Comparison of ENCODE assay signal across 25 cellular contexts in the genomic region with DNA sequence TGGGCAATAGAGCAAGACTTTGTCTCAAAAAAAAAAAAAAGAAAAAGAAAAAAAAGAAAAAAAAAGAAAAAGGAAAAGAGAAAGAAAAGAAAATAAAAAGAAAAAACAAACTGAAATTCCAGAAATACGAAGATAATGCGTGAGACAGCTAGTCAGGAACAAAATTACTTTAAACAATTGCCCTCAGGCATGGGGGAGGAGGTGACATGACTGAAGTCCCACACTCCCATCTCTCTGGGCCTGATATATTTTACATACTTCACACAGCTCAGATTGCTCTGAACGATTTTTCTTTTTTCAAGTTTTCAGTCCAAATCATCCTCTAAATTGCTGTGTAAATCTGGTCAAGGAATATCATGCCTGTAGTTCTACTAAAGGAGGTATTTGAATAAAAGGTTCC.
"Had no signal": no experiment of that assay in that cellular context is flagged by ENCODE, and none has a peak within 500 bp of the region (broad histone marks: within the 10 kb centered on the region; RNA-seq: fewer than 3 reads in every experiment).

No MANE protein-coding gene starts in this region.

- H3K36me3 ChIP-seq: stomach, suprapubic skin, thoracic aorta, thyroid gland, tibial artery, tibial nerve, transverse colon, upper lobe of left lung, upper lobe of right lung, uterus, vagina had no signal

- DNase-seq: stimulated activated CD4-positive, alpha-beta T cell treated with anti-CD3 and anti-CD28 coated beads, Interleukin-2, amount 100 ng/mL, for 48 hours; stimulated activated CD4-positive, alpha-beta T cell treated with anti-CD3 and anti-CD28 coated beads, Interleukin-4, amount 100 ng/mL, for 1 hour; stimulated activated CD4-positive, alpha-beta T cell treated with anti-CD3 and anti-CD28 coated beads, Interleukin-4, amount 100 ng/mL, for 24 hours; stimulated activated CD4-positive, alpha-beta T cell treated with anti-CD3 and anti-CD28 coated beads, Interleukin-4, amount 100 ng/mL, for 4 hours; stimulated activated CD8-positive, alpha-beta memory T cell treated with anti-CD3 and anti-CD28 coated beads, Interleukin-4, amount 100 ng/mL, for 48 hours; stimulated activated naive B cell treated with anti-CD40 and anti-IgM and Interleukin-4, amounts not matched to agents 10 μg/mL and 1 μg/mL and 100 μg/mL, for 72 hours; stimulated activated naive CD4-positive, alpha-beta T cell; stimulated activated naive CD4-positive, alpha-beta T cell treated with Interleukin-2 at 50 U/mL for 16 hours; stimulated activated naive CD8-positive, alpha-beta T cell treated with anti-CD3 and anti-CD28 coated beads, Interleukin-15, amount 100 ng/mL, for 72 hours; stimulated activated naive CD8-positive, alpha-beta T cell treated with anti-CD3 and anti-CD28 coated beads, Interleukin-15, Interleukin-2, amounts not matched to agents 100 U/mL and 50 U/mL, for 24 hours; stomach; substantia nigra; testis; thyroid gland; tibial artery; transverse colon; upper lobe of left lung; upper lobe of right lung; uterus had no signal

- ATAC-seq: stimulated activated effector memory CD8-positive, alpha-beta T cell treated with anti-CD3 and anti-CD28 coated beads, Interleukin-12 subunit alpha, Interleukin-12 subunit beta, amount 100 ng/mL, for 72 hours; stimulated activated memory B cell treated with anti-CD40 and anti-IgM and Interleukin-4, amounts not matched to agents 10 μg/mL and 1 μg/mL and 100 μg/mL, for 72 hours; stimulated activated naive B cell treated with anti-CD40 and anti-IgM and Interleukin-4, amounts not matched to agents 10 μg/mL and 1 μg/mL and 100 μg/mL, for 72 hours; stimulated activated naive CD8-positive, alpha-beta T cell treated with anti-CD3 and anti-CD28 coated beads, Interleukin-15, amount 100 ng/mL, for 72 hours; stimulated activated naive CD8-positive, alpha-beta T cell treated with anti-CD3 and anti-CD28 coated beads, Interleukin-15, Interleukin-2, amounts not matched to agents 100 U/mL and 50 U/mL, for 24 hours; upper lobe of right lung had no signal

- H3K27ac ChIP-seq: stomach, suprapubic skin, testis, thoracic aorta, thyroid gland, tibial artery, tibial nerve, transverse colon, upper lobe of left lung, upper lobe of right lung, uterus, vagina had no signal

- H3K4me3 ChIP-seq: stomach, suprapubic skin, testis, thoracic aorta, thyroid gland, tibial artery, tibial nerve, transverse colon, upper lobe of left lung, upper lobe of right lung, uterus, vagina had no signal

- H3K4me1 ChIP-seq: stomach, suprapubic skin, testis, thyroid gland, tibial artery, tibial nerve, transverse colon, upper lobe of left lung, upper lobe of right lung, uterus, vagina had no signal

- H3K9me3 ChIP-seq: testis, thoracic aorta, thyroid gland, uterus, vagina had no signal

- H3K27me3 ChIP-seq: stomach, suprapubic skin, testis, thyroid gland, tibial artery, tibial nerve, transverse colon, upper lobe of left lung, upper lobe of right lung, uterus, vagina had no signal
